Comparison of ENCODE assay signal across 22 cellular contexts in genomic region chr16:29837833-29838232, GRCh38.
"Had no signal": no experiment of that assay in that cellular context is flagged by ENCODE, and none has a peak within 500 bp of the region (broad histone marks: within the 10 kb centered on the region; RNA-seq: fewer than 3 reads in every experiment).

No MANE protein-coding gene starts in this region.

- ATAC-seq: activated CD8-positive, alpha-beta memory T cell treated with anti-CD3 and anti-CD28 coated beads, Interleukin-2, amount 10 ng/mL, durations not matched to agents 7 days and 5 days; activated naive CD8-positive, alpha-beta T cell treated with anti-CD3 and anti-CD28 coated beads, Interleukin-2, amount 50 U/mL, for 24 hours; activated T-helper 17 cell treated with anti-CD3 and anti-CD28 coated beads, Interleukin-2, amount 50 U/mL, for 72 hours; T-cell had no signal

- H3K4me3 ChIP-seq: MG63, SK-N-MC had no signal

- H3K4me1 Mint-ChIP-seq: activated B cell treated with CpG ODN at 0.5 μM for 24 hours; activated CD8-positive, alpha-beta memory T cell treated with anti-CD3 and anti-CD28 coated beads, Interleukin-2, amount 10 ng/mL, durations not matched to agents 7 days and 5 days had no signal

- H3K9me3 Mint-ChIP-seq: activated B cell treated with CpG ODN at 0.5 μM for 24 hours; activated naive CD4-positive, alpha-beta T cell treated with anti-CD3 and anti-CD28 coated beads for 36 hours; activated naive CD8-positive, alpha-beta T cell treated with anti-CD3 and anti-CD28 coated beads, Interleukin-2, amount 50 U/mL, for 24 hours; activated T-helper 17 cell treated with anti-CD3 and anti-CD28 coated beads, Interleukin-2, amount 50 U/mL, for 72 hours; T-cell had no signal

- H3K4me3 Mint-ChIP-seq: activated B cell treated with CpG ODN at 0.5 μM for 24 hours; activated CD8-positive, alpha-beta memory T cell treated with anti-CD3 and anti-CD28 coated beads, Interleukin-2, amount 10 ng/mL, durations not matched to agents 7 days and 5 days; activated naive CD4-positive, alpha-beta T cell treated with anti-CD3 and anti-CD28 coated beads for 36 hours; activated naive CD8-positive, alpha-beta T cell treated with anti-CD3 and anti-CD28 coated beads, Interleukin-2, amount 50 U/mL, for 24 hours; activated T-helper 17 cell treated with anti-CD3 and anti-CD28 coated beads, Interleukin-2, amount 50 U/mL, for 72 hours; T-cell had no signal

- H3K27me3 ChIP-seq: MG63 had no signal

- H3K27ac Mint-ChIP-seq: activated B cell treated with CpG ODN at 0.5 μM for 24 hours; activated CD8-positive, alpha-beta memory T cell treated with anti-CD3 and anti-CD28 coated beads, Interleukin-2, amount 10 ng/mL, durations not matched to agents 7 days and 5 days; activated naive CD4-positive, alpha-beta T cell treated with anti-CD3 and anti-CD28 coated beads for 36 hours; activated naive CD8-positive, alpha-beta T cell treated with anti-CD3 and anti-CD28 coated beads, Interleukin-2, amount 50 U/mL, for 24 hours had no signal

- DNase-seq: activated B cell treated with CpG ODN at 0.5 μM for 24 hours; activated CD8-positive, alpha-beta memory T cell treated with anti-CD3 and anti-CD28 coated beads, Interleukin-2, amount 10 ng/mL, durations not matched to agents 7 days and 5 days; activated gamma-delta T cell; activated naive CD4-positive, alpha-beta T cell treated with anti-CD3 and anti-CD28 coated beads for 36 hours; activated naive CD8-positive, alpha-beta T cell treated with anti-CD3 and anti-CD28 coated beads, Interleukin-2, amount 50 U/mL, for 24 hours; activated T-cell treated with anti-CD3 and anti-CD28 coated beads, Interleukin-2, amount 50 U/mL, for 48 hours; cerebellar nuclear complex; MG63; NCI-H1105; NCI-H1436; NCI-H1694 treated with DMSO at 0.1 percent for 48 hours; NCI-H2029 treated with DMSO at 0.1 percent for 48 hours; NCI-H345; NCI-H510A; NCI-H526 treated with DMSO at 0.1 percent for 48 hours; NCI-H82; SIG-M5; T-cell; T-helper 2 cell; T1000 had no signal

- H3K27ac ChIP-seq: SK-N-MC had no signal

- H3K27me3 Mint-ChIP-seq: activated B cell treated with CpG ODN at 0.5 μM for 24 hours; activated CD8-positive, alpha-beta memory T cell treated with anti-CD3 and anti-CD28 coated beads, Interleukin-2, amount 10 ng/mL, durations not matched to agents 7 days and 5 days; activated naive CD8-positive, alpha-beta T cell treated with anti-CD3 and anti-CD28 coated beads, Interleukin-2, amount 50 U/mL, for 24 hours; activated T-helper 17 cell treated with anti-CD3 and anti-CD28 coated beads, Interleukin-2, amount 50 U/mL, for 72 hours; T-cell had no signal

- H3K9me3 ChIP-seq: MG63 had no signal
